In the genomic region with DNA sequence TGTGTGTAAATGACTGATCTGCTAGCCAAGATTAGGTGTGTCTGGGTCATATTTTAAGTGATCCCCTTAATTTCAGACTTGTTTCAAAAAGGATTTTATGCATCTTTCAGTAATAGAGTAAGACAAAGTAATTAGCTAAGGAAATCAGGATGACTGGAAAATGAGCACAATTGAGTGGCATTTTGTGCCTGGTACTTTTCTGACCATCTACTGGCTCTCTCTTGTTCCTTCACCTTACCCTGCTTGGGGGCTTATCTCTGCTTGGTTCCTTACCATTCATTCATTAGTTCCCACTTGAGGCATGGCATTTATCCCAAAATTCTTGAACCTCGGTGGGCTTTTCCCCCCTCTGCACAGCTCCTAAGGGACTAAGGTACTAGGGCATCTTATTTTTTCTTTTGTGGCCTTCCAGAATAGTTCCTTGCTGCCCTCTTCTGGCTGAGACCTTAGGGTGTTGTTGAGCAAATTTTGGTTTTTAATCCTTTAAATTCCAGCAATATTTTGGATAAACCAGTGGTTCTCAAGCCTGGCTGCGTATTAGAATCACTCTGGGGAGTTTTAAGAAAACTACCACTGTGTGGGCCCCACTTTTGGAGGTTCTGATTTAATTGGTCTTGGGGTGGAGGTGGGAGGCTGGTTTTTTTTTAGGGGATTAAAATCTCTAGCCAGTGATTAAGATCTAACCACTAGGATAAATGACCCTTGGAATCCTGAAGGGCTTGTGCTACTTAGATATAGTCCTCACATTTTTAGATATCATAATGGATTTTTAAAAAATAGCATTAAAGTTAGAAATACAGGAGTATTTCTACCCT, we compare ENCODE assay signal across 8 cellular contexts. TPM values are rescaled to one million over a fixed set of nuclear protein-coding genes. Genes with fewer than 3 reads are reported as not detected.
A peak's percentile ranks its signal among the peaks of the same experiment; 100 is the strongest.
DNase-seq lines count a peak whose midpoint lies in the region; ATAC-seq lines count a peak whose summit lies in the region.

No MANE protein-coding gene starts in this region.

- in situ Hi-C loops in SK-MEL-5 (cut with HindIII; ENCODE audit: low pct_unique_long_range_greater_than_20kb, low sequenced_read_pairs): no loop called here

- DNase-seq in SHP77 (lab: John Stamatoyannopoulos, UW): peak; percentile 0 to 4
- DNase-seq in SHP77 treated with DMSO at 0.1 percent for 48 hours (lab: John Stamatoyannopoulos, UW): no peak
- DNase-seq in SK-MEL-5 (ENCODE audit: low read depth, low spot score): peak; percentile 54
- DNase-seq in fibroblast of peridontal ligament (ENCODE audit: extremely low read depth): peak; percentile 70
- DNase-seq in renal cortical epithelial cell (ENCODE audit: low read depth): peak; percentile 39
- DNase-seq in NCI-H774 (lab: John Stamatoyannopoulos, UW): no peak

- peak; percentile 29 for ATAC-seq in HG02885 (IDR thresholded peaks at IDR 0.05; ENCODE audit: poor library complexity, unreplicated experiment)
- ATAC-seq in GM21576 (IDR thresholded peaks at IDR 0.05; ENCODE audit: unreplicated experiment): no peak

RNA-seq across cellular contexts. Expression of a gene that starts 50.8 kb away (rescaled TPM):
- total RNA-seq in SK-MEL-5 (2014; rRNA removed; shearing (Covaris generic)): 18.5 and 19.0 TPM in 2 replicates
- polyA plus RNA-seq in SK-MEL-5 (2015; cell fraction: cytosol; rRNA removed): 17.8 and 20.2 TPM in 2 replicates
- polyA plus RNA-seq in SK-MEL-5 (2015; cell fraction: nucleus; rRNA removed): 3.8 and 4.3 TPM in 2 replicates
- total RNA-seq in renal cortical epithelial cell: 14.6 and 27.7 TPM in 2 replicates

RNA-seq across cellular contexts. Expression of a gene that starts 51.3 kb away (rescaled TPM):
- total RNA-seq in SK-MEL-5 (2014; rRNA removed; shearing (Covaris generic)): 257 and 280 TPM in 2 replicates
- polyA plus RNA-seq in SK-MEL-5 (2015; cell fraction: cytosol; rRNA removed): 165 and 203 TPM in 2 replicates
- 30.7 and 36.9 TPM in 2 replicates for polyA plus RNA-seq in SK-MEL-5 (2015; cell fraction: nucleus; rRNA removed)
- 223 and 247 TPM in 2 replicates for total RNA-seq in renal cortical epithelial cell

Comparison
In these comparisons a context has a peak if more than half of its experiments do, and no peak if none do; other contexts are left out.
1. DNase-seq: peak in SHP77 (2 of 2), SK-MEL-5 (single experiment), fibroblast of peridontal ligament (single experiment) and renal cortical epithelial cell (single experiment); none in SHP77 treated with DMSO at 0.1 percent for 48 hours (single experiment) and NCI-H774 (single experiment).